ENCODE assay signal across 20 cellular contexts in the genomic region with DNA sequence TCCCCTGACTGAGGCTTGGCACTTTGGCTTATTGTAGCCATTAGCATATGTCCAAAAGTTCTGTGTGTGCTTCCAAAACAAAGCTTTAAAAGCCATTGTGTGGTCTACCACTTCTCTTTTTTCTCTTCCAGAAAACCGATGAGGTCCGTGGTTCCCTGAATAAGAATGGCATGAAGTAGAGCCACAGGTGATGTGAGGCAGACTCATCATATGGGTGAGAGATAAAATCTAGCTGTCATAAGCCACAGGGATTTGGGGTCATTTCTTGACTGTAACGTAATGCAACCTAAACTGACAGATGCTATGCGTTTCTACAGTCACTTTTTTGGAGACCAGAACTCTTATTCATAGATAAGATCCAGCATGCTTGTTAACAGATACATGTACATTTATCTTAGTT. TPM values are rescaled to one million over a fixed set of nuclear protein-coding genes. Genes with fewer than 3 reads are reported as not detected.
DNase-seq lines count a peak whose midpoint lies in the region; ATAC-seq and TF ChIP-seq lines count a peak whose summit lies in the region.
"Had no signal": no experiment of that assay in that cellular context is flagged by ENCODE, and none has a peak within 500 bp of the region (broad histone marks: within the 10 kb centered on the region; RNA-seq: fewer than 3 reads in every experiment).

No MANE protein-coding gene starts in this region.

- H3K79me2 ChIP-seq in SK-N-SH (ENCODE audit: insufficient read depth) (no peaks in the 10 kb centered on the region), DND-41 (ENCODE audit: insufficient read depth, low read length) (no peaks in the 10 kb centered on the region)

- no peak for TF ChIP-seq CTCF in SK-N-SH (IDR thresholded peaks at IDR 0.05)
- TF ChIP-seq CTCF in DND-41 (IDR thresholded peaks at IDR 0.05; ENCODE audit: borderline replicate concordance, extremely low read depth, low read length, poor library complexity, severe bottlenecking): no peak

- H4K20me1 ChIP-seq in SK-N-SH (ENCODE audit: insufficient read depth): no peaks in the 10 kb centered on the region
- no peaks in the 10 kb centered on the region for H4K20me1 ChIP-seq in DND-41 (ENCODE audit: insufficient read depth, low read length)

- WGBS in SK-N-SH (ENCODE audit: low lambda C conversion rate): 69% methylated on average over 4 of the region's 4 CpGs

- H3K4me3 ChIP-seq in SK-N-SH (ENCODE audit: low read depth in 2 of 2, low read length in 1 of 2): no peak overlapping the region
- H3K4me3 ChIP-seq in DND-41 (ENCODE audit: low read depth in 1 of 2, low read length in 2 of 2): no peak overlapping the region
- H3K4me3 ChIP-seq in MG63: no peak overlapping the region
- H3K4me3 ChIP-seq: SJSA1 had no signal

- no peak for DNase-seq in SK-N-SH
- peak; percentile 46 for DNase-seq in DND-41
- DNase-seq in OCI-M1 (lab: John Stamatoyannopoulos, UW): peak; percentile 60
- DNase-seq in astrocyte of the hippocampus (ENCODE audit: low read depth, low spot score): peak; percentile 11
- DNase-seq in MG63: no peak
- DNase-seq: CD4-positive, alpha-beta memory T cell; DMS79 treated with DMSO at 0.1 percent for 48 hours; KG1; NCI-H1417 treated with DMSO at 0.1 percent for 48 hours; NCI-H1930; NCI-H446; NCI-H69; NK-92 treated with Interleukin-12 subunit alpha and Interleukin-12 subunit beta, amount 100 ng/mL, for 24 hours; PC-3 had no signal

- H3K27ac ChIP-seq in SK-N-SH (ENCODE audit: low read depth in 2 of 2, low read length in 1 of 2) (no peak overlapping the region), DND-41 (ENCODE audit: low read length) (no peak overlapping the region)
- H3K27ac ChIP-seq: RWPE1, SJSA1 had no signal

- H3K27me3 ChIP-seq in SK-N-SH (ENCODE audit: insufficient read depth): no peaks in the 10 kb centered on the region
- H3K27me3 ChIP-seq in DND-41 (ENCODE audit: insufficient read depth, low read length, poor library complexity): no peaks in the 10 kb centered on the region
- no peaks in the 10 kb centered on the region for H3K27me3 ChIP-seq in MG63

- TF ChIP-seq EP300 in SK-N-SH (IDR thresholded peaks at IDR 0.05; ENCODE audit: borderline replicate concordance in 1 of 2, low read depth in 1 of 2, low read length in 1 of 2): no peak

- H3K9ac ChIP-seq in SK-N-SH: no peak overlapping the region
- no peak overlapping the region for H3K9ac ChIP-seq in DND-41 (ENCODE audit: low read depth, low read length)

- H3K36me3 ChIP-seq in SK-N-SH (replicated peaks in 1 of 2; ENCODE audit: control insufficient read depth in 1 of 2, insufficient read depth in 2 of 2, low read length in 1 of 2) (no peaks in the 10 kb centered on the region), DND-41 (ENCODE audit: insufficient read depth, low read length) (no peaks in the 10 kb centered on the region), MG63 (no peaks in the 10 kb centered on the region)
- H3K36me3 ChIP-seq: SJSA1 had no signal

- H3K4me2 ChIP-seq in SK-N-SH: no peak overlapping the region
- H3K4me2 ChIP-seq in DND-41 (ENCODE audit: insufficient read depth, low read length): no peak overlapping the region

- no peak for ATAC-seq in SK-N-SH treated with all-trans-retinoic acid at 6 μM for 48 hours
- peak; percentile 89 for ATAC-seq in DND-41 (ENCODE audit: insufficient read depth, low read depth)
- no peak for ATAC-seq in GM19397 (IDR thresholded peaks at IDR 0.05; ENCODE audit: unreplicated experiment)
- no peak for ATAC-seq in HG02970 (IDR thresholded peaks at IDR 0.05; ENCODE audit: low FRiP score, unreplicated experiment)
- ATAC-seq: PC-3 had no signal

- POLR2A ChIA-PET in SK-N-SH (lab: Yijun Ruan, JAX): no interaction called here

- TF ChIP-seq RAD21 in SK-N-SH (IDR thresholded peaks at IDR 0.05; ENCODE audit: low read length): no peak

- H3K9me3 ChIP-seq in SK-N-SH: no peaks in the 10 kb centered on the region
- H3K9me3 ChIP-seq in DND-41 (ENCODE audit: insufficient read depth, low read length, severe bottlenecking): no peaks in the 10 kb centered on the region
- no peaks in the 10 kb centered on the region for H3K9me3 ChIP-seq in MG63
- H3K9me3 ChIP-seq: SJSA1 had no signal

- H3K9me2 ChIP-seq in SK-N-SH: no peaks in the 10 kb centered on the region

- peaks cover 3% of the 10 kb centered on the region for H3F3A ChIP-seq in SK-N-SH (replicated peaks; ENCODE audit: insufficient read depth)

- CTCF ChIA-PET in SK-N-SH (lab: Yijun Ruan, JAX): interaction anchor here (0.7 to 2.1 kb wide), 4 partner anchors 10 to 428 kb away, joined by 3 to 10 read pairs (median 4); no protein-coding TSS in a partner anchor

- H2AFZ ChIP-seq in SK-N-SH (ENCODE audit: low read depth) (no peak overlapping the region), DND-41 (ENCODE audit: low read depth, low read length) (no peak overlapping the region)

- H3K4me1 ChIP-seq in SK-N-SH (ENCODE audit: control insufficient read depth in 1 of 2, insufficient read depth in 2 of 2, low read depth in 1 of 2, low read length in 1 of 2) (no peaks in the 10 kb centered on the region), DND-41 (ENCODE audit: insufficient read depth, low read length) (peaks cover 19% of the 10 kb centered on the region)
- H3K4me1 ChIP-seq: SJSA1 had no signal

TF ChIP-seq in SK-N-SH, 30 proteins besides CTCF, POLR2A, EP300 and RAD21:
- TF ChIP-seq TCF12 (IDR thresholded peaks at IDR 0.05): peak; percentile 22; the same call in 1 of the 2 replicates
- TF ChIP-seq POLR2AphosphoS5 (IDR thresholded peaks at IDR 0.05; ENCODE audit: low read depth, low read length): no peak

TF ChIP-seq in SK-N-SH treated with all-trans-retinoic acid at 6 μM for 48 hours, 23 proteins besides CTCF, POLR2A, EP300 and RAD21:
- TF ChIP-seq PPARA (CRISPR knock-in tag; IDR thresholded peaks at IDR 0.05; ENCODE audit: borderline replicate concordance) (no peak), ISL1 (CRISPR knock-in tag; IDR thresholded peaks at IDR 0.05) (no peak), ESRRG (CRISPR knock-in tag; IDR thresholded peaks at IDR 0.05) (no peak), ZNF565 (CRISPR knock-in tag; conservative IDR thresholded peaks at IDR 0.05; ENCODE audit: low read depth) (no peak), OSR1 (CRISPR knock-in tag; IDR thresholded peaks at IDR 0.05) (no peak), CSRNP3 (CRISPR knock-in tag; IDR thresholded peaks at IDR 0.05) (no peak), TCF4 (CRISPR knock-in tag; IDR thresholded peaks at IDR 0.05; ENCODE audit: borderline replicate concordance) (no peak), GLIS3 (CRISPR knock-in tag; IDR thresholded peaks at IDR 0.05) (no peak), ZNF70 (CRISPR knock-in tag; IDR thresholded peaks at IDR 0.05) (no peak), ZNF8 (CRISPR knock-in tag; IDR thresholded peaks at IDR 0.05) (no peak), ZC3H10 (CRISPR knock-in tag; IDR thresholded peaks at IDR 0.05) (no peak)
- TF ChIP-seq, protein P1, sequence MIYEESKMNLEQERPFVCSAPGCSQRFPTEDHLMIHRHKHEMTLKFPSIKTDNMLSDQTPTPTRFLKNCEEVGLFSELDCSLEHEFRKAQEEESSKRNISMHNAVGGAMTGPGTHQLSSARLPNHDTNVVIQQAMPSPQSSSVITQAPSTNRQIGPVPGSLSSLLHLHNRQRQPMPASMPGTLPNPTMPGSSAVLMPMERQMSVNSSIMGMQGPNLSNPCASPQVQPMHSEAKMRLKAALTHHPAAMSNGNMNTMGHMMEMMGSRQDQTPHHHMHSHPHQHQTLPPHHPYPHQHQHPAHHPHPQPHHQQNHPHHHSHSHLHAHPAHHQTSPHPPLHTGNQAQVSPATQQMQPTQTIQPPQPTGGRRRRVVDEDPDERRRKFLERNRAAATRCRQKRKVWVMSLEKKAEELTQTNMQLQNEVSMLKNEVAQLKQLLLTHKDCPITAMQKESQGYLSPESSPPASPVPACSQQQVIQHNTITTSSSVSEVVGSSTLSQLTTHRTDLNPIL (CRISPR knock-in tag; IDR thresholded peaks at IDR 0.05; ENCODE audit: low read depth): no peak

RNA-seq across cellular contexts. Expression of gene GREM2, which starts 7.0 kb away (rescaled TPM):
- polyA plus RNA-seq in SK-N-SH (2012; rRNA removed): 0.94 and 1.5 TPM in 2 replicates
- 1.2 and 1.3 TPM in 2 replicates for polyA plus RNA-seq in SK-N-SH (2012; cell fraction: cytosol; rRNA removed)
- 0.87 and 0.88 TPM in 2 replicates for polyA plus RNA-seq in SK-N-SH (2012; cell fraction: nucleus; rRNA removed)
- 0.63 and 1.5 TPM in 2 replicates for total RNA-seq in MG63 (2014; rRNA removed; shearing (Covaris generic); ENCODE audit: low replicate concordance)
- total RNA-seq: H1, PC-3 had no signal

Comparison
In these comparisons a context has a peak if more than half of its experiments do, and no peak if none do; other contexts are left out.
1. DNase-seq: peak in DND-41 (single experiment), OCI-M1 (single experiment) and astrocyte of the hippocampus (single experiment); none in SK-N-SH (single experiment) and MG63 (single experiment).